13 cellular contexts compared by ENCODE assay signal in genomic region chr2:212249451-212249850, GRCh38.
DNase-seq lines count a peak whose midpoint lies in the region; ATAC-seq, FAIRE-seq and TF ChIP-seq lines count a peak whose summit lies in the region.
"Had no signal": no experiment of that assay in that cellular context is flagged by ENCODE, and none has a peak within 500 bp of the region (broad histone marks: within the 10 kb centered on the region; RNA-seq: fewer than 3 reads in every experiment).

No MANE protein-coding gene starts in this region.

- H3K4me3 Mint-ChIP-seq in Calu3 (ENCODE audit: low read depth, unreplicated experiment): no peak overlapping the region
- H3K4me3 Mint-ChIP-seq in HFFc6: no peak overlapping the region
- H3K4me3 Mint-ChIP-seq: activated CD4-positive, alpha-beta T cell treated with anti-CD3 and anti-CD28 coated beads, Interleukin-2, amount 10 ng/mL, durations not matched to agents 24 days and 14 days had no signal

- no peak overlapping the region for H3K4me2 ChIP-seq in GM12878 (ENCODE audit: control insufficient read depth, insufficient read depth)

- FAIRE-seq in GM12878 (lab: Jason Lieb, UNC): no peak
- FAIRE-seq: K562, RCC 7860 had no signal

- no peak overlapping the region for H2AFZ ChIP-seq in GM12878 (ENCODE audit: control insufficient read depth, low read depth, low read length)

- no peak for ATAC-seq in GM12878
- no peak for ATAC-seq in activated naive CD4-positive, alpha-beta T cell treated with anti-CD3 and anti-CD28 coated beads, Interleukin-2, amount 50 U/mL, for 72 hours
- ATAC-seq: heart left ventricle, K562 had no signal

- RAD21 ChIA-PET in GM12878 (lab: Charles Lee; ENCODE audit: unreplicated experiment): interaction anchor here (0.9 to 2.2 kb wide), 7 partner anchors 240 to 504 kb away, joined by 3 to 23 read pairs (median 10); no protein-coding TSS in a partner anchor

- TF ChIP-seq EP300 in GM12878 (IDR thresholded peaks at IDR 0.05; ENCODE audit: borderline replicate concordance in 1 of 2, control insufficient read depth in 1 of 2, low read depth in 2 of 2, low read length in 2 of 2): no peak

- no peaks in the 10 kb centered on the region for H3K27me3 ChIP-seq in GM12878 (replicated peaks in 1 of 2; ENCODE audit: control insufficient read depth in 2 of 2, insufficient read depth in 2 of 2, low read length in 1 of 2)
- no peaks in the 10 kb centered on the region for H3K27me3 ChIP-seq in uterus
- H3K27me3 ChIP-seq: heart left ventricle had no signal

- CTCF ChIA-PET in Calu3 (lab: Charles Lee) (interaction anchor here (0.6 to 1.3 kb wide), 7 partner anchors 22 to 504 kb away, joined by 3 to 7 read pairs (median 4); no protein-coding TSS in a partner anchor), GM12878 (lab: Yijun Ruan, JAX) (interaction anchor here (0.5 to 4.0 kb wide), 18 partner anchors 10 to 504 kb away, joined by 3 to 32 read pairs (median 4); no protein-coding TSS in a partner anchor)

- peak; percentile 7 for DNase-seq in Calu3
- no peak for DNase-seq in HFFc6
- no peak for DNase-seq in GM12878 (ENCODE audit: low read depth, low spot score)
- DNase-seq in lung microvascular endothelial cell (ENCODE audit: low read depth in 2 of 2): peak; percentile 37 to 66
- no peak for DNase-seq in uterus
- DNase-seq in inferior parietal cortex (ENCODE audit: extremely low spot score): no peak
- DNase-seq in activated naive CD4-positive, alpha-beta T cell treated with anti-CD3 and anti-CD28 coated beads, Interleukin-2, amount 50 U/mL, for 72 hours (ENCODE audit: low spot score in 2 of 2): no peak
- no peak for DNase-seq in KG1 (lab: John Stamatoyannopoulos, UW)
- DNase-seq: activated CD4-positive, alpha-beta T cell treated with anti-CD3 and anti-CD28 coated beads, Interleukin-2, amount 10 ng/mL, durations not matched to agents 24 days and 14 days; amygdala; heart left ventricle had no signal

- peak; percentile 53; the same call in 1 of the 2 replicates for TF ChIP-seq RAD21 in GM12878 (IDR thresholded peaks at IDR 0.05; ENCODE audit: insufficient read depth, low read depth, low read length)

- H3K36me3 ChIP-seq in GM12878 (ENCODE audit: control insufficient read depth in 2 of 2, insufficient read depth in 2 of 2, low read length in 1 of 2) (no peaks in the 10 kb centered on the region), uterus (no peaks in the 10 kb centered on the region)
- H3K36me3 ChIP-seq: heart left ventricle had no signal

- H3K27me3 Mint-ChIP-seq in Calu3 (ENCODE audit: unreplicated experiment) (no peaks in the 10 kb centered on the region), HFFc6 (ENCODE audit: insufficient read depth) (no peaks in the 10 kb centered on the region)
- H3K27me3 Mint-ChIP-seq: activated CD4-positive, alpha-beta T cell treated with anti-CD3 and anti-CD28 coated beads, Interleukin-2, amount 10 ng/mL, durations not matched to agents 24 days and 14 days had no signal

- H3K36me3 Mint-ChIP-seq in Calu3 (ENCODE audit: insufficient read depth, unreplicated experiment) (no peaks in the 10 kb centered on the region), HFFc6 (ENCODE audit: low read depth) (no peaks in the 10 kb centered on the region)
- H3K36me3 Mint-ChIP-seq in activated naive CD4-positive, alpha-beta T cell treated with anti-CD3 and anti-CD28 coated beads, Interleukin-2, amount 50 U/mL, for 72 hours: no peaks in the 10 kb centered on the region

- H3K9ac ChIP-seq in GM12878 (ENCODE audit: control insufficient read depth, insufficient read depth, low read length): no peak overlapping the region

- H3K27ac Mint-ChIP-seq in Calu3 (ENCODE audit: unreplicated experiment) (no peak overlapping the region), HFFc6 (no peak overlapping the region)
- H3K27ac Mint-ChIP-seq in activated naive CD4-positive, alpha-beta T cell treated with anti-CD3 and anti-CD28 coated beads, Interleukin-2, amount 50 U/mL, for 72 hours: no peak overlapping the region
- H3K27ac Mint-ChIP-seq: activated CD4-positive, alpha-beta T cell treated with anti-CD3 and anti-CD28 coated beads, Interleukin-2, amount 10 ng/mL, durations not matched to agents 24 days and 14 days had no signal

- WGBS in GM12878 (ENCODE audit: insufficient coverage, insufficient replicate concordance, low lambda C conversion rate, missing lambda C conversion rate): 2% methylated on average over 2 of the region's 2 CpGs

- no peaks in the 10 kb centered on the region for H3K4me1 Mint-ChIP-seq in Calu3 (ENCODE audit: low read depth, unreplicated experiment)
- no peaks in the 10 kb centered on the region for H3K4me1 Mint-ChIP-seq in HFFc6 (ENCODE audit: low read depth)
- H3K4me1 Mint-ChIP-seq: activated CD4-positive, alpha-beta T cell treated with anti-CD3 and anti-CD28 coated beads, Interleukin-2, amount 10 ng/mL, durations not matched to agents 24 days and 14 days had no signal

- no peak overlapping the region for H3K4me3 ChIP-seq in GM12878
- H3K4me3 ChIP-seq in uterus: no peak overlapping the region
- H3K4me3 ChIP-seq: heart left ventricle, K562 had no signal

- POLR2A ChIA-PET in GM12878 (lab: Charles Lee): no interaction called here

- in situ Hi-C loops in GM12878 (cut with MboI): no loop called here

- H3K4me1 ChIP-seq in GM12878 (ENCODE audit: control insufficient read depth, insufficient read depth, low read length) (no peaks in the 10 kb centered on the region), uterus (no peaks in the 10 kb centered on the region)
- H3K4me1 ChIP-seq: heart left ventricle had no signal

- no peak for TF ChIP-seq POLR2A in GM12878 (IDR thresholded peaks at IDR 0.05; ENCODE audit: low read depth, low read length)
- no peak for TF ChIP-seq POLR2A in uterus (IDR thresholded peaks at IDR 0.05)

- SMC1A ChIA-PET in GM12878 (lab: Charles Lee; ENCODE audit: uncharacterized antibody, unreplicated experiment): interaction anchor here (0.6 to 4.0 kb wide), 10 partner anchors 8 to 504 kb away, joined by 3 to 25 read pairs (median 4); no protein-coding TSS in a partner anchor

- H3K9me3 ChIP-seq in GM12878 (replicated peaks; ENCODE audit: control insufficient read depth, insufficient read depth, low read length) (no peaks in the 10 kb centered on the region), uterus (no peaks in the 10 kb centered on the region)
- H3K9me3 ChIP-seq: heart left ventricle had no signal

- BruUV-seq in Calu3 (replicated peaks; lab: Mats Ljungman, UMichigan) (no TSS peak), GM12878 (replicated peaks; lab: Mats Ljungman, UMichigan) (no TSS peak)

- TF ChIP-seq CTCF in Calu3 (IDR thresholded peaks at IDR 0.05; ENCODE audit: unreplicated experiment): no peak
- peak; percentile 49 for TF ChIP-seq CTCF in HFFc6 (IDR thresholded peaks at IDR 0.05)
- peak; percentile 6 to 28 (median 17); a peak in 1 of 6 replicates for TF ChIP-seq CTCF in GM12878 (IDR thresholded peaks at IDR 0.05 in 2 of 3, conservative IDR thresholded peaks at IDR 0.05 in 1 of 3; ENCODE audit: control insufficient read depth in 2 of 3, extremely low read depth in 1 of 3, insufficient read depth in 1 of 3, low read depth in 3 of 3, low read length in 3 of 3)
- no peak for TF ChIP-seq CTCF in uterus (IDR thresholded peaks at IDR 0.05)

- H3K27ac ChIP-seq in GM12878 (ENCODE audit: control insufficient read depth, insufficient read depth) (no peak overlapping the region), uterus (no peak overlapping the region)
- H3K27ac ChIP-seq: heart left ventricle had no signal

- intact Hi-C loops in Calu3 (cut with micrococcal nuclease; ENCODE audit: unreplicated experiment): loop anchor here (1.0 to 10.0 kb wide), 5 partner anchors 72 to 1215 kb away; no protein-coding TSS in a partner anchor
- intact Hi-C loops in GM12878 (cut with micrococcal nuclease; ENCODE audit: unreplicated experiment): loop anchor here (1.0 kb wide), 1 partner anchor 504 kb away; no protein-coding TSS in a partner anchor
- intact Hi-C loops in uterus (cut with DNase I; ENCODE audit: low total_unique reads): no loop called here

- no peaks in the 10 kb centered on the region for H3K9me3 Mint-ChIP-seq in Calu3 (ENCODE audit: low read depth, unreplicated experiment)
- H3K9me3 Mint-ChIP-seq in HFFc6: no peaks in the 10 kb centered on the region
- H3K9me3 Mint-ChIP-seq in activated naive CD4-positive, alpha-beta T cell treated with anti-CD3 and anti-CD28 coated beads, Interleukin-2, amount 50 U/mL, for 72 hours: peaks cover 2 to 3% of the 10 kb centered on the region in 2 donors
- H3K9me3 Mint-ChIP-seq: activated CD4-positive, alpha-beta T cell treated with anti-CD3 and anti-CD28 coated beads, Interleukin-2, amount 10 ng/mL, durations not matched to agents 24 days and 14 days had no signal

- H3K79me2 ChIP-seq in GM12878 (ENCODE audit: control insufficient read depth, insufficient read depth, low read length): no peaks in the 10 kb centered on the region

- no peaks in the 10 kb centered on the region for H4K20me1 ChIP-seq in GM12878 (ENCODE audit: control insufficient read depth, insufficient read depth)

TF ChIP-seq in GM12878, 131 proteins besides CTCF, POLR2A, EP300 and RAD21 (continues in another document):
- TF ChIP-seq, protein P1, sequence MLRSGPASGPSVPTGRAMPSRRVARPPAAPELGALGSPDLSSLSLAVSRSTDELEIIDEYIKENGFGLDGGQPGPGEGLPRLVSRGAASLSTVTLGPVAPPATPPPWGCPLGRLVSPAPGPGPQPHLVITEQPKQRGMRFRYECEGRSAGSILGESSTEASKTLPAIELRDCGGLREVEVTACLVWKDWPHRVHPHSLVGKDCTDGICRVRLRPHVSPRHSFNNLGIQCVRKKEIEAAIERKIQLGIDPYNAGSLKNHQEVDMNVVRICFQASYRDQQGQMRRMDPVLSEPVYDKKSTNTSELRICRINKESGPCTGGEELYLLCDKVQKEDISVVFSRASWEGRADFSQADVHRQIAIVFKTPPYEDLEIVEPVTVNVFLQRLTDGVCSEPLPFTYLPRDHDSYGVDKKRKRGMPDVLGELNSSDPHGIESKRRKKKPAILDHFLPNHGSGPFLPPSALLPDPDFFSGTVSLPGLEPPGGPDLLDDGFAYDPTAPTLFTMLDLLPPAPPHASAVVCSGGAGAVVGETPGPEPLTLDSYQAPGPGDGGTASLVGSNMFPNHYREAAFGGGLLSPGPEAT (IDR thresholded peaks at IDR 0.05; ENCODE audit: low read depth): no peak
- TF ChIP-seq CHD2 (IDR thresholded peaks at IDR 0.05; ENCODE audit: borderline replicate concordance, low read depth, low read length) (no peak), BMI1 (IDR thresholded peaks at IDR 0.05; ENCODE audit: borderline replicate concordance) (no peak), SMC3 (IDR thresholded peaks at IDR 0.05; ENCODE audit: borderline replicate concordance, low read length) (no peak; the same call in 1 of the 2 replicates), ZNF217 (IDR thresholded peaks at IDR 0.05) (no peak), NRF1 (conservative IDR thresholded peaks at IDR 0.05; ENCODE audit: low read depth, low read length) (no peak), JUNB (IDR thresholded peaks at IDR 0.05) (no peak), SMAD5 (IDR thresholded peaks at IDR 0.05; ENCODE audit: low read depth) (no peak)

Comparison
In these comparisons a context has a peak if more than half of its experiments do, and no peak if none do; other contexts are left out.
1. DNase-seq: peak in Calu3 (single experiment) and lung microvascular endothelial cell (2 of 2); none in HFFc6 (single experiment), GM12878 (single experiment), uterus (0 of 2), inferior parietal cortex (single experiment), activated naive CD4-positive, alpha-beta T cell treated with anti-CD3 and anti-CD28 coated beads, Interleukin-2, amount 50 U/mL, for 72 hours (0 of 2) and KG1 (single experiment).
2. CTCF ChIP-seq: peak in HFFc6 (single experiment) and GM12878 (3 of 3); none in Calu3 (single experiment) and uterus (0 of 4).